In the genomic region with DNA sequence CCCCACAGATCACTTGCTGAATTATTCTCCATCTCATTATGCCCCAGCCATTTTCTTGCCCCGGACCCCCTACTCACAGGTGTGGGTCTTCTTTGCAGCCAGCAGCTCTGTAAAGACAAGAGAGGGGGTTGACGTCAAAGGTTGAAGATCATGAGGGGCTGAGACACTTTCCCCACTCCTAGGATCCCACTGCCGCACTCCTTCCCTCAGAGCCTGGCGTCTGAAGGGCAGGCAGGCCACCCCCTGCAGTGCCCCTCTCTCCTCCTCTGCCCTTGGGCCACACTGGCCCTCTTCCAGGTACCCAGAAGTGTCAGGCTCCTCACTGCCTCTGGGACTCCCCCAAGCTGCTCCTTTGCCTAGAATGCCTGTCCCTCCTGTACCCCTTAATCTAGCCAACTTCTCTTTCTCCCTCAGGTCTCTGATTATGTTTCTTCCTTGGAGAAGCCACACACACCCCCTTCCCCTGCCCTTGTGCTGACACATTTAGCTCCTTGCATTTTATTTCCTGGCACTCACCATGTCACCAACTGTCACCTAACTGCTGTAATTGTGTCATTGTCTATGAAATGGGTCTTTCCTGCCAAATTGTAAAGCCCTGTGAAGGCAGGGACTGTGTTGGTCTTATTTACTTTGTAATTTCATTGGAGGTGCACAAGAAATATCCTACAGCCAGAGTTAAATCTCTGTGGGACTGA, we compare ENCODE assay signal across 11 cellular contexts. TPM values are rescaled to one million over a fixed set of nuclear protein-coding genes. Genes with fewer than 3 reads are reported as not detected.
DNase-seq lines count a peak whose midpoint lies in the region; ATAC-seq and TF ChIP-seq lines count a peak whose summit lies in the region.
"Had no signal": no experiment of that assay in that cellular context is flagged by ENCODE, and none has a peak within 500 bp of the region (broad histone marks: within the 10 kb centered on the region; RNA-seq: fewer than 3 reads in every experiment).

No MANE protein-coding gene starts in this region.

- H3K9me3 ChIP-seq in breast epithelium: no peaks in the 10 kb centered on the region

- TF ChIP-seq POLR2A in breast epithelium (IDR thresholded peaks at IDR 0.05): no peak

- H3K4me1 Mint-ChIP-seq in MCF 10A (ENCODE audit: insufficient read depth, unreplicated experiment) (peaks cover 48% of the 10 kb centered on the region), mesothelial cell of epicardium (peaks cover 10% of the 10 kb centered on the region)
- H3K4me1 Mint-ChIP-seq in activated T-helper 17 cell treated with anti-CD3 and anti-CD28 coated beads, Interleukin-2, amount 50 U/mL, for 72 hours: peaks cover 62% of the 10 kb centered on the region

- intact Hi-C loops in breast epithelium (cut with DNase I; ENCODE audit: low total_unique reads): no loop called here
- intact Hi-C loops in MCF 10A (cut with micrococcal nuclease): no loop called here

- H3K27ac Mint-ChIP-seq in MCF 10A (ENCODE audit: low read depth, unreplicated experiment) (no peak overlapping the region), mesothelial cell of epicardium (peak overlapping the region; percentile 70)
- peak overlapping the region; percentile 93 for H3K27ac Mint-ChIP-seq in activated T-helper 17 cell treated with anti-CD3 and anti-CD28 coated beads, Interleukin-2, amount 50 U/mL, for 72 hours

- H3K9me3 Mint-ChIP-seq in MCF 10A (ENCODE audit: unreplicated experiment) (no peaks in the 10 kb centered on the region), mesothelial cell of epicardium (no peaks in the 10 kb centered on the region)
- H3K9me3 Mint-ChIP-seq in activated T-helper 17 cell treated with anti-CD3 and anti-CD28 coated beads, Interleukin-2, amount 50 U/mL, for 72 hours: no peaks in the 10 kb centered on the region

- H3K36me3 ChIP-seq in breast epithelium: no peaks in the 10 kb centered on the region

- H3K36me3 Mint-ChIP-seq in MCF 10A (ENCODE audit: insufficient read depth, unreplicated experiment) (no peaks in the 10 kb centered on the region), mesothelial cell of epicardium (no peaks in the 10 kb centered on the region)
- H3K36me3 Mint-ChIP-seq in activated T-helper 17 cell treated with anti-CD3 and anti-CD28 coated beads, Interleukin-2, amount 50 U/mL, for 72 hours (ENCODE audit: low read depth): peaks cover 26% of the 10 kb centered on the region

- BruUV-seq in MCF 10A (replicated peaks; lab: Mats Ljungman, UMichigan): no TSS peak

- POLR2A ChIA-PET in MCF 10A (lab: Yijun Ruan, JAX): interaction anchor here (0.6 kb wide), 3 partner anchors 58 to 232 kb away, joined by 3 to 4 read pairs (median 3); no protein-coding TSS in a partner anchor

- peak; percentile 5 for ATAC-seq in activated T-helper 17 cell treated with anti-CD3 and anti-CD28 coated beads, Interleukin-2, amount 50 U/mL, for 72 hours (replicated peaks)
- ATAC-seq in HG03135 (IDR thresholded peaks at IDR 0.05; ENCODE audit: unreplicated experiment): no peak

- H3K27me3 Mint-ChIP-seq in MCF 10A (ENCODE audit: insufficient read depth, unreplicated experiment) (no peaks in the 10 kb centered on the region), mesothelial cell of epicardium (ENCODE audit: low read depth) (peaks cover 3% of the 10 kb centered on the region)
- H3K27me3 Mint-ChIP-seq in activated T-helper 17 cell treated with anti-CD3 and anti-CD28 coated beads, Interleukin-2, amount 50 U/mL, for 72 hours: no peaks in the 10 kb centered on the region

- peak overlapping the region in 1 of 3 donors; percentile 64 for H3K4me3 ChIP-seq in breast epithelium

- no peak for DNase-seq in breast epithelium (ENCODE audit: low spot score in 2 of 2)
- no peak for DNase-seq in MCF 10A (ENCODE audit: unreplicated experiment)
- no peak for DNase-seq in mesothelial cell of epicardium (ENCODE audit: low spot score in 2 of 2, unreplicated experiment in 2 of 2)
- no peak for DNase-seq in kidney tubule cell (ENCODE audit: low spot score)
- no peak for DNase-seq in NCI-H446 treated with DMSO at 0.1 percent for 48 hours (lab: John Stamatoyannopoulos, UW)
- no peak for DNase-seq in NCI-H1930 (lab: John Stamatoyannopoulos, UW)
- DNase-seq: cortex of kidney; NCI-H2029; stimulated activated CD4-positive, alpha-beta T cell treated with anti-CD3 and anti-CD28 coated beads, Interleukin-4, amount 100 ng/mL, for 4 hours had no signal

- H3K27me3 ChIP-seq in breast epithelium: no peaks in the 10 kb centered on the region

- no peak for TF ChIP-seq CTCF in breast epithelium (IDR thresholded peaks at IDR 0.05)
- no peak for TF ChIP-seq CTCF in MCF 10A (IDR thresholded peaks at IDR 0.05; ENCODE audit: unreplicated experiment)
- no peak for TF ChIP-seq CTCF in mesothelial cell of epicardium (IDR thresholded peaks at IDR 0.05; ENCODE audit: unreplicated experiment)

- peak overlapping the region; percentile 91 to 95 for H3K27ac ChIP-seq in breast epithelium

- CTCF ChIA-PET in MCF 10A (lab: Yijun Ruan, JAX): interaction anchor here (0.8 to 1.3 kb wide), 2 partner anchors 9 to 95 kb away, joined by 4 to 6 read pairs; no protein-coding TSS in a partner anchor

- H3K4me1 ChIP-seq in breast epithelium: peaks cover 3 to 25% of the 10 kb centered on the region in 2 donors

- H3K4me3 Mint-ChIP-seq in MCF 10A (ENCODE audit: unreplicated experiment): no peak overlapping the region
- H3K4me3 Mint-ChIP-seq in activated T-helper 17 cell treated with anti-CD3 and anti-CD28 coated beads, Interleukin-2, amount 50 U/mL, for 72 hours: peak overlapping the region; percentile 94
- no peak overlapping the region for H3K4me3 Mint-ChIP-seq in mesothelial cell of epicardium

RNA-seq across cellular contexts. Expression of a gene that starts 2.1 kb away (rescaled TPM):
- total RNA-seq in breast epithelium (10 to 100 TPM in 2 of 3 donors, 1 to 10 TPM in 1; 7.8 to 48.6 (median 24.9) TPM), MCF 10A (2022) (0.40 and 0.81 TPM in 2 replicates), mesothelial cell of epicardium (not detected in 3 replicates)
- 10 to 100 TPM; 39.5 to 55.2 TPM for total RNA-seq in activated T-helper 17 cell treated with anti-CD3 and anti-CD28 coated beads, Interleukin-2, amount 50 U/mL, for 72 hours

RNA-seq across cellular contexts. Expression of a gene that starts 10.1 kb away (rescaled TPM):
- total RNA-seq in breast epithelium (under 1 TPM in 2 of 3 donors, not detected in 1; 0.32 to 0.73 TPM), MCF 10A (2022) (not detected in 2 replicates), mesothelial cell of epicardium (0.38 to 0.65 TPM (median 0.53 TPM) in 3 replicates)
- total RNA-seq in activated T-helper 17 cell treated with anti-CD3 and anti-CD28 coated beads, Interleukin-2, amount 50 U/mL, for 72 hours: 1 to 10 TPM; 3.9 to 5.6 TPM

RNA-seq across cellular contexts. Expression of a gene that starts 24.0 kb away (rescaled TPM):
- total RNA-seq in breast epithelium (not detected), MCF 10A (2022) (not detected in 2 replicates), mesothelial cell of epicardium (not detected in 3 replicates)
- total RNA-seq in activated T-helper 17 cell treated with anti-CD3 and anti-CD28 coated beads, Interleukin-2, amount 50 U/mL, for 72 hours: not detected

RNA-seq across cellular contexts. Expression of a gene that starts 24.3 kb away (rescaled TPM):
- under 1 TPM; 0.16 to 0.88 (median 0.33) TPM for total RNA-seq in breast epithelium
- 0.10 TPM in 1 of 2 replicates, not detected in the other for total RNA-seq in MCF 10A (2022)
- 1 to 10 TPM; 1.3 to 4.0 TPM for total RNA-seq in activated T-helper 17 cell treated with anti-CD3 and anti-CD28 coated beads, Interleukin-2, amount 50 U/mL, for 72 hours
- total RNA-seq in mesothelial cell of epicardium: not detected in 3 replicates

RNA-seq across cellular contexts. Expression of a gene that starts 39.2 kb away (rescaled TPM):
- total RNA-seq in breast epithelium: 1 to 10 TPM; 5.6 to 9.7 (median 6.7) TPM
- total RNA-seq in MCF 10A (2022): 5.6 and 10.6 TPM in 2 replicates
- total RNA-seq in activated T-helper 17 cell treated with anti-CD3 and anti-CD28 coated beads, Interleukin-2, amount 50 U/mL, for 72 hours: 10 to 100 TPM; 20.3 to 21.8 TPM
- 8.2 to 9.9 TPM (median 8.4 TPM) in 3 replicates for total RNA-seq in mesothelial cell of epicardium
